22 cellular contexts compared by ENCODE assay signal in the genomic region with DNA sequence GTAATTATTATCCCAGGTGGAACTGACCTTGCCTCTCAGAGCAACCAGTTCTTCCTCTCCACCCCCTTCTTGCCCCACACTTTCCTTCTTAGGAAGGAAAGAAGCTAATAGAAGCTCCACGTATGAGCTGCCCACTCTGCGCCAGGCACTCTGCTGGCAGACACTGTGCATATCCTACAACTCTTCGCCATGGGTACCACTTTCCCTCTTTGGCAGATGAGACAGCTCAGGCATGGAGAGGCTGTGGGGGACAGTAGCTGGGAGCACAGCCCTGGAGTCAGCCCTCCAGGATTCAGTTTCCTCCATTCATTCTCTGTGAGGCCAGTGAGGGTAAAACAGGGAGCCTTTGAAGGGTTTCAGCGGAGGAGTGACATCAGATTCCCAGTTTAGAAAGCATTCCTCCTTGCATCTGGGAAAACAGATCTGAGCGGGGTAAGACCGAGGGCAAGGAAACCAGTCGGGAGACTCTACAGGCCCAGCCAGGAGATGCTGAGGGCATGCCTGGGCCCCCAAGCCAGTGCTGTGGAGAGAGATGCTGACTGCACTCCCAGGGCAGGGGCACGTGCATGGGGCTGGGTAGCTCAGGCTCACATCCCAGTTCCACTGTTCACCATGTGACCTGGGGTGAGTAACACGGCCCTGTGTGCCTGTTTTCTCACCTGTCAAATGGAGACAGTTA. TPM values are rescaled to one million over a fixed set of nuclear protein-coding genes. Genes with fewer than 3 reads are reported as not detected.
DNase-seq lines count a peak whose midpoint lies in the region; ATAC-seq, FAIRE-seq and TF ChIP-seq lines count a peak whose summit lies in the region.
"Had no signal": no experiment of that assay in that cellular context is flagged by ENCODE, and none has a peak within 500 bp of the region (broad histone marks: within the 10 kb centered on the region; RNA-seq: fewer than 3 reads in every experiment).

No MANE protein-coding gene starts in this region.

- ATAC-seq in GM12878 (peak; percentile 19; the same call in 1 of the 3 replicates), gastroesophageal sphincter (peak; percentile 6), HG03432 (IDR thresholded peaks at IDR 0.05; ENCODE audit: unreplicated experiment) (no peak), HG03097 (IDR thresholded peaks at IDR 0.05; ENCODE audit: low FRiP score, unreplicated experiment) (no peak), GM21529 (IDR thresholded peaks at IDR 0.05; ENCODE audit: unreplicated experiment) (no peak)
- ATAC-seq: activated CD4-positive, CD25-positive, alpha-beta regulatory T cell treated with anti-CD3 and anti-CD28 coated beads, Interleukin-2, amount 50 U/mL, for 24 hours; activated naive CD4-positive, alpha-beta T cell treated with anti-CD3 and anti-CD28 coated beads, Interleukin-2, amount 50 U/mL, for 72 hours; activated T-cell treated with anti-CD3 and anti-CD28 coated beads, Interleukin-2, amount 50 U/mL, for 72 hours had no signal

- peaks cover 75% of the 10 kb centered on the region for H3K4me1 Mint-ChIP-seq in nephron

- H4K20me1 ChIP-seq in GM12878 (ENCODE audit: control insufficient read depth, insufficient read depth) = no peaks in the 10 kb centered on the region

- TF ChIP-seq EP300 in GM12878 (IDR thresholded peaks at IDR 0.05; ENCODE audit: borderline replicate concordance in 1 of 2, control insufficient read depth in 1 of 2, low read depth in 2 of 2, low read length in 2 of 2) = no peak
- no peak for TF ChIP-seq EP300 in gastroesophageal sphincter (IDR thresholded peaks at IDR 0.05)

- H3K36me3 ChIP-seq in GM12878 (ENCODE audit: control insufficient read depth in 2 of 2, insufficient read depth in 2 of 2, low read length in 1 of 2) (no peaks in the 10 kb centered on the region; a peak in 1 of 4 replicates), gastroesophageal sphincter (peaks cover 0 to 47% of the 10 kb centered on the region in 2 donors)
- H3K36me3 ChIP-seq: brain microvascular endothelial cell, ovary had no signal

- DNase-seq in GM12878 (ENCODE audit: low read depth, low spot score) (no peak), superior temporal gyrus (ENCODE audit: extremely low spot score) (peak; percentile 24)
- DNase-seq: activated T-cell treated with anti-CD3 and anti-CD28 coated beads, Interleukin-2, amount 50 U/mL, for 72 hours; brain microvascular endothelial cell; DMS79 treated with DMSO at 0.1 percent for 48 hours; erythroblast; NCI-H1092; NCI-H2081 treated with DMSO at 0.1 percent for 48 hours; NCI-H510A treated with DMSO at 0.1 percent for 48 hours had no signal

- no peaks in the 10 kb centered on the region for H3K79me2 ChIP-seq in GM12878 (ENCODE audit: control insufficient read depth, insufficient read depth, low read length)

- TF ChIP-seq CTCF in GM12878 (IDR thresholded peaks at IDR 0.05 in 2 of 3, conservative IDR thresholded peaks at IDR 0.05 in 1 of 3; ENCODE audit: control insufficient read depth in 2 of 3, extremely low read depth in 1 of 3, insufficient read depth in 1 of 3, low read depth in 3 of 3, low read length in 3 of 3) (no peak), gastroesophageal sphincter (IDR thresholded peaks at IDR 0.05) (no peak), nephron (IDR thresholded peaks at IDR 0.05; ENCODE audit: unreplicated experiment in 3 of 3) (no peak)

- H3K9ac ChIP-seq in GM12878 (ENCODE audit: control insufficient read depth, insufficient read depth, low read length) = no peak overlapping the region

- no peak overlapping the region for H3K4me3 ChIP-seq in GM12878
- H3K4me3 ChIP-seq in gastroesophageal sphincter = no peak overlapping the region
- H3K4me3 ChIP-seq: ovary, SK-N-MC, smooth muscle cell had no signal

- TF ChIP-seq POLR2A in GM12878 (IDR thresholded peaks at IDR 0.05; ENCODE audit: low read depth, low read length) (no peak), gastroesophageal sphincter (IDR thresholded peaks at IDR 0.05) (no peak)

- no TSS peak for BruUV-seq in GM12878 (replicated peaks; lab: Mats Ljungman, UMichigan)

- no peaks in the 10 kb centered on the region for H3K9me3 Mint-ChIP-seq in nephron
- H3K9me3 Mint-ChIP-seq: activated naive CD4-positive, alpha-beta T cell treated with anti-CD3 and anti-CD28 coated beads, Interleukin-2, amount 50 U/mL, for 72 hours; activated T-cell treated with anti-CD3 and anti-CD28 coated beads, Interleukin-2, amount 50 U/mL, for 72 hours had no signal

- intact Hi-C loops in GM12878 (cut with micrococcal nuclease; ENCODE audit: unreplicated experiment) = no loop called here

- H3K36me3 Mint-ChIP-seq in nephron (ENCODE audit: low read depth) = peaks cover 16% of the 10 kb centered on the region
- H3K36me3 Mint-ChIP-seq: activated naive CD4-positive, alpha-beta T cell treated with anti-CD3 and anti-CD28 coated beads, Interleukin-2, amount 50 U/mL, for 72 hours had no signal

- H3K9me3 ChIP-seq in GM12878 (replicated peaks; ENCODE audit: control insufficient read depth, insufficient read depth, low read length) (no peaks in the 10 kb centered on the region), gastroesophageal sphincter (no peaks in the 10 kb centered on the region)
- H3K9me3 ChIP-seq: ovary had no signal

- peak overlapping the region; percentile 53 to 81 (median 73) for H3K27ac Mint-ChIP-seq in nephron
- H3K27ac Mint-ChIP-seq: activated naive CD4-positive, alpha-beta T cell treated with anti-CD3 and anti-CD28 coated beads, Interleukin-2, amount 50 U/mL, for 72 hours; activated T-cell treated with anti-CD3 and anti-CD28 coated beads, Interleukin-2, amount 50 U/mL, for 72 hours had no signal

- no peak for FAIRE-seq in GM12878 (lab: Jason Lieb, UNC)
- FAIRE-seq: frontal cortex had no signal

- RAD21 ChIA-PET in GM12878 (lab: Charles Lee; ENCODE audit: unreplicated experiment) = no interaction called here

- no peak overlapping the region for H3K4me2 ChIP-seq in GM12878 (ENCODE audit: control insufficient read depth, insufficient read depth)
- H3K4me2 ChIP-seq: smooth muscle cell had no signal

- H3K27me3 ChIP-seq in GM12878 (replicated peaks in 1 of 2; ENCODE audit: control insufficient read depth in 2 of 2, insufficient read depth in 2 of 2, low read length in 1 of 2) (no peaks in the 10 kb centered on the region; a peak in 1 of 4 replicates), gastroesophageal sphincter (no peaks in the 10 kb centered on the region)
- H3K27me3 ChIP-seq: ovary had no signal

- TF ChIP-seq RAD21 in GM12878 (IDR thresholded peaks at IDR 0.05; ENCODE audit: insufficient read depth, low read depth, low read length) = no peak

- no peaks in the 10 kb centered on the region for H3K27me3 Mint-ChIP-seq in nephron (ENCODE audit: low read depth)

- H3K27ac ChIP-seq in GM12878 (ENCODE audit: control insufficient read depth, insufficient read depth) (no peak overlapping the region), gastroesophageal sphincter (peak overlapping the region in 1 of 4 donors; percentile 17)
- H3K27ac ChIP-seq: brain microvascular endothelial cell, ovary, SK-N-MC had no signal

- WGBS in GM12878 (ENCODE audit: insufficient coverage, insufficient replicate concordance, low lambda C conversion rate, missing lambda C conversion rate) = 44% methylated on average over 9 of the region's 9 CpGs
- 58 to 79% methylated on average over 2 to 3 of the region's 9 CpGs for WGBS in gastroesophageal sphincter (ENCODE audit: low coverage in 1 of 2), 2 donors

- H2AFZ ChIP-seq in GM12878 (ENCODE audit: control insufficient read depth, low read depth, low read length) = no peak overlapping the region

- SMC1A ChIA-PET in GM12878 (lab: Charles Lee; ENCODE audit: uncharacterized antibody, unreplicated experiment) = interaction anchor here (1.0 kb wide), 1 partner anchor 15 kb away, joined by 4 read pairs; no protein-coding TSS in a partner anchor

- CTCF ChIA-PET in GM12878 (lab: Yijun Ruan, JAX) = interaction anchor here (1.0 kb wide), 2 partner anchors 104 to 107 kb away, joined by 3 read pairs; no protein-coding TSS in a partner anchor

- in situ Hi-C loops in GM12878 (cut with MboI) = no loop called here

- H3K4me3 Mint-ChIP-seq in nephron = peak overlapping the region in 2 of 3 experiments; percentile 5 to 18
- H3K4me3 Mint-ChIP-seq: activated T-cell treated with anti-CD3 and anti-CD28 coated beads, Interleukin-2, amount 50 U/mL, for 72 hours had no signal

- POLR2A ChIA-PET in GM12878 (lab: Charles Lee) = no interaction called here

- H3K4me1 ChIP-seq in GM12878 (ENCODE audit: control insufficient read depth, insufficient read depth, low read length) (no peaks in the 10 kb centered on the region), gastroesophageal sphincter (peaks cover 0 to 9% (median 4%) of the 10 kb centered on the region in 3 donors)

TF ChIP-seq in GM12878, 131 proteins besides CTCF, POLR2A, EP300 and RAD21 (continues in another document):
- TF ChIP-seq BHLHE40 (IDR thresholded peaks at IDR 0.05; ENCODE audit: borderline replicate concordance in 1 of 2, low read depth in 2 of 2, low read length in 1 of 2) = peak in 1 of 2 experiments; percentile 26; a peak in 1 of 4 replicates

RNA-seq across cellular contexts. Expression of a gene that starts 58.3 kb away (rescaled TPM):
- 185 and 191 TPM in 2 replicates for total RNA-seq in GM12878 (2013; cell fraction: nucleolus; rRNA removed)
- 12.0 and 19.4 TPM in 2 replicates for total RNA-seq in GM12878 (2014; rRNA removed)
- total RNA-seq in GM12878 (2014; rRNA removed; fragmentation: Illumina TruSeq; extraction: Trizol) = 4.3 and 5.8 TPM in 2 replicates
- 17.5 and 18.3 TPM in 2 replicates for total RNA-seq in GM12878 (2021)
- 2.5 TPM for polyA plus RNA-seq in GM12878 (2011; ENCODE audit: low read depth)
- 29.3 and 60.3 TPM in 2 replicates for polyA plus RNA-seq in GM12878 (2011; rRNA removed)
- 73.9 and 121 TPM in 2 replicates for polyA plus RNA-seq in GM12878 (2011; cell fraction: cytosol; rRNA removed)
- polyA plus RNA-seq in GM12878 (2011; cell fraction: nucleus; rRNA removed) = 196 and 245 TPM in 2 replicates
- 7.6 and 8.4 TPM in 2 replicates for polyA plus RNA-seq in GM12878 (2012)
- 0.54 and 2.3 TPM in 2 replicates for polyA plus RNA-seq in GM12878 (2014; fragmentation: Illumina TruSeq; extraction: Trizol)
- polyA plus RNA-seq in GM12878 (2014; fragmentation: Nextera tagmentation; extraction: Ambion mirVana) = 1 to 10 TPM; 1.2 to 2.3 TPM
- 20.7 and 23.8 TPM in 2 replicates for polyA plus RNA-seq in GM12878 (2014; rRNA removed)
- 10 to 100 TPM in 1 of 2 experiments, 1 to 10 TPM in 1; 10.0 to 13.9 TPM for polyA plus RNA-seq in GM12878 (2016; fragmentation: Nextera tagmentation; extraction: Ambion mirVana)
- 53.3 and 85.9 TPM in 2 replicates for polyA minus RNA-seq in GM12878 (2011; rRNA and poly(A)+ RNA removed)
- 22.1 and 26.0 TPM in 2 replicates for polyA minus RNA-seq in GM12878 (2011; cell fraction: cytosol; rRNA and poly(A)+ RNA removed)
- 59.2 and 86.3 TPM in 2 replicates for polyA minus RNA-seq in GM12878 (2011; cell fraction: nucleus; rRNA and poly(A)+ RNA removed)
- 1 to 10 TPM in 2 of 4 donors, under 1 TPM in 2; 0.15 to 1.5 (median 0.69) TPM for total RNA-seq in gastroesophageal sphincter
- total RNA-seq: HT1080, RPMI7951 had no signal

Comparison
In these comparisons a context has a peak if more than half of its experiments do, and no peak if none do; other contexts are left out.
1. ATAC-seq: peak in GM12878 (single experiment) and gastroesophageal sphincter (single experiment); none in HG03432 (single experiment), HG03097 (single experiment) and GM21529 (single experiment).